1 cellular context compared by ENCODE assay signal in genomic region chrX:125203379-125203736, GRCh38.
TF ChIP-seq lines count a peak whose summit lies in the region.

No MANE protein-coding gene starts in this region.

TF ChIP-seq in SK-N-SH, 30 proteins besides CTCF, POLR2A, EP300 and RAD21 (continued from another document):
- no peak for TF ChIP-seq ZBTB33 (IDR thresholded peaks at IDR 0.05; ENCODE audit: borderline replicate concordance, low read depth)
